In the genomic region with DNA sequence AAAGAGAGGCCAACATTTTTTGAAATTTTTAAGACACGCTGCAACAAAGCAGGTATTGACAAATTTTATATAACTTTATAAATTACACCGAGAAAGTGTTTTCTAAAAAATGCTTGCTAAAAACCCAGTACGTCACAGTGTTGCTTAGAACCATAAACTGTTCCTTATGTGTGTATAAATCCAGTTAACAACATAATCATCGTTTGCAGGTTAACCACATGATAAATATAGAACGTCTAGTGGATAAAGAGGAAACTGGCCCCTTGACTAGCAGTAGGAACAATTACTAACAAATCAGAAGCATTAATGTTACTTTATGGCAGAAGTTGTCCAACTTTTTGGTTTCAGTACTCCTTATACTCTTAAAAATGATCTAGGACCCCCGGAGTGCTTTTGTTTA, we compare ENCODE assay signal across 8 cellular contexts. TPM values are rescaled to one million over a fixed set of nuclear protein-coding genes. Genes with fewer than 3 reads are reported as not detected.
DNase-seq lines count a peak whose midpoint lies in the region; ATAC-seq and TF ChIP-seq lines count a peak whose summit lies in the region.

No MANE protein-coding gene starts in this region.

- TF ChIP-seq CTCF in coronary artery (IDR thresholded peaks at IDR 0.05): no peak

- no peaks in the 10 kb centered on the region for H3K9me3 ChIP-seq in neuron (ENCODE audit: low read length)

- no peak for ATAC-seq in sciatic nerve
- ATAC-seq in GM21737 (IDR thresholded peaks at IDR 0.05; ENCODE audit: unreplicated experiment): no peak
- no peak for ATAC-seq in GM21526 (IDR thresholded peaks at IDR 0.05; ENCODE audit: low FRiP score, unreplicated experiment)

- H3K27ac ChIP-seq in coronary artery: peak overlapping the region; percentile 94 to 99

- H3K27me3 ChIP-seq in neuron (ENCODE audit: insufficient read depth, low read length): no peaks in the 10 kb centered on the region

- peaks cover 5% of the 10 kb centered on the region for H3K4me1 ChIP-seq in neuron (ENCODE audit: insufficient read depth, low read length)

- intact Hi-C loops in sciatic nerve (cut with DNase I): no loop called here

- peaks cover 15% of the 10 kb centered on the region for H3K36me3 ChIP-seq in neuron (ENCODE audit: insufficient read depth, low read length)

- H3K4me3 ChIP-seq in coronary artery (peak overlapping the region; percentile 88), neuron (ENCODE audit: low read length) (peak overlapping the region; percentile 65)

- H2AFZ ChIP-seq in neuron (ENCODE audit: low read depth, low read length): peak overlapping the region; percentile 83

- DNase-seq in ELR (ENCODE audit: low read depth) (peak; percentile 13), NOMO-1 treated with dmso at 0.1 percent for 144 hours (lab: John Stamatoyannopoulos, UW; ENCODE audit: unreplicated experiment) (peak; percentile 69), coronary artery (ENCODE audit: low spot score) (no peak), NCI-H446 treated with DMSO at 0.1 percent for 48 hours (lab: John Stamatoyannopoulos, UW) (no peak), sciatic nerve (ENCODE audit: low spot score) (no peak)

RNA-seq across cellular contexts. Expression of a gene that starts 1.2 kb away (rescaled TPM):
- total RNA-seq in sciatic nerve: 3.6 TPM

RNA-seq across cellular contexts. Expression of a gene that starts 1.3 kb away (rescaled TPM):
- total RNA-seq in sciatic nerve: not detected

Comparison
In these comparisons a context has a peak if more than half of its experiments do, and no peak if none do; other contexts are left out.
1. DNase-seq: peak in ELR (single experiment) and NOMO-1 treated with dmso at 0.1 percent for 144 hours (single experiment); none in coronary artery (single experiment), NCI-H446 treated with DMSO at 0.1 percent for 48 hours (single experiment) and sciatic nerve (single experiment).